Comparison of ENCODE assay signal across 14 cellular contexts in genomic region chr20:62911701-62912280, GRCh38. TPM values are rescaled to one million over a fixed set of nuclear protein-coding genes. Genes with fewer than 3 reads are reported as not detected.
DNase-seq lines count a peak whose midpoint lies in the region; ATAC-seq and TF ChIP-seq lines count a peak whose summit lies in the region.
"Had no signal": no experiment of that assay in that cellular context is flagged by ENCODE, and none has a peak within 500 bp of the region (broad histone marks: within the 10 kb centered on the region; RNA-seq: fewer than 3 reads in every experiment).

No MANE protein-coding gene starts in this region.

- POLR2A ChIA-PET in naive thymus-derived CD4-positive, alpha-beta T cell (lab: Charles Lee) = interaction anchor here (0.7 to 5.0 kb wide), 4 partner anchors 9 to 26 kb away, joined by 3 to 25 read pairs (median 6); partner anchors contain the start of genes DIDO1 and GID8

- DNase-seq in stimulated activated naive CD8-positive, alpha-beta T cell treated with anti-CD3 and anti-CD28 coated beads, Interleukin-15, amount 100 ng/mL, for 72 hours = no peak
- DNase-seq in RWPE2 (ENCODE audit: low spot score) (peak; percentile 74), mesenteric fat pad (ENCODE audit: low spot score) (no peak), middle frontal gyrus (ENCODE audit: extremely low spot score, low spot score) (no peak), KG1 (lab: John Stamatoyannopoulos, UW) (no peak)
- DNase-seq in naive thymus-derived CD4-positive, alpha-beta T cell = no peak
- DNase-seq: CD4-positive, CD25-positive, alpha-beta regulatory T cell; EL; NCI-H1092; NCI-H524 had no signal

- H3K4me1 ChIP-seq in RWPE2 (ENCODE audit: insufficient read depth, poor library complexity, severe bottlenecking) = peaks cover 4% of the 10 kb centered on the region
- H3K4me1 ChIP-seq in naive thymus-derived CD4-positive, alpha-beta T cell (ENCODE audit: control insufficient read depth in 2 of 2, insufficient read depth in 2 of 2, low read length in 2 of 2) = peaks cover 23 to 26% of the 10 kb centered on the region in 2 donors

- CTCF ChIA-PET in naive thymus-derived CD4-positive, alpha-beta T cell (lab: Charles Lee) = interaction anchor here (13.0 kb wide), 1 partner anchor 11 kb away, joined by 102 read pairs; no protein-coding TSS in a partner anchor

- no peak for ATAC-seq in stimulated activated naive CD8-positive, alpha-beta T cell treated with anti-CD3 and anti-CD28 coated beads, Interleukin-15, amount 100 ng/mL, for 72 hours
- no peak for ATAC-seq in RWPE2 (ENCODE audit: low read depth)
- ATAC-seq in naive thymus-derived CD4-positive, alpha-beta T cell = no peak
- ATAC-seq: Right ventricle myocardium inferior had no signal

- H3K27me3 ChIP-seq in RWPE2 (ENCODE audit: insufficient read depth, poor library complexity, severe bottlenecking) = no peaks in the 10 kb centered on the region
- no peaks in the 10 kb centered on the region for H3K27me3 ChIP-seq in naive thymus-derived CD4-positive, alpha-beta T cell (ENCODE audit: control insufficient read depth in 2 of 2, insufficient read depth in 2 of 2, low read length in 2 of 2)

- peaks cover 69% of the 10 kb centered on the region for H3K36me3 Mint-ChIP-seq in stimulated activated naive CD8-positive, alpha-beta T cell treated with anti-CD3 and anti-CD28 coated beads, Interleukin-15, Interleukin-2, amounts not matched to agents 100 ng/mL and 50 ng/mL, for 24 hours (ENCODE audit: low read depth)
- H3K36me3 Mint-ChIP-seq in naive thymus-derived CD4-positive, alpha-beta T cell = peaks cover 10 to 47% (median 21%) of the 10 kb centered on the region in 5 donors

- H3K4me1 Mint-ChIP-seq in stimulated activated naive CD8-positive, alpha-beta T cell treated with anti-CD3 and anti-CD28 coated beads, Interleukin-15, Interleukin-2, amounts not matched to agents 100 ng/mL and 50 ng/mL, for 24 hours (ENCODE audit: low read depth) = peaks cover 45% of the 10 kb centered on the region
- H3K4me1 Mint-ChIP-seq in stimulated activated naive CD8-positive, alpha-beta T cell treated with anti-CD3 and anti-CD28 coated beads, Interleukin-15, amount 100 ng/mL, for 72 hours = peaks cover 64% of the 10 kb centered on the region
- H3K4me1 Mint-ChIP-seq in naive thymus-derived CD4-positive, alpha-beta T cell = peaks cover 31 to 82% (median 63%) of the 10 kb centered on the region in 7 donors

- no peak overlapping the region for H3K27ac ChIP-seq in RWPE2 (ENCODE audit: poor library complexity, severe bottlenecking)
- H3K27ac ChIP-seq in naive thymus-derived CD4-positive, alpha-beta T cell (ENCODE audit: low read depth, low read length) = no peak overlapping the region

- peaks cover 97% of the 10 kb centered on the region for H3K36me3 ChIP-seq in RWPE2 (ENCODE audit: low read depth)
- H3K36me3 ChIP-seq in naive thymus-derived CD4-positive, alpha-beta T cell (ENCODE audit: control insufficient read depth in 2 of 3, insufficient read depth in 3 of 3, low read length in 3 of 3) = peaks cover 29 to 66% (median 39%) of the 10 kb centered on the region in 3 experiments

- no peak overlapping the region for H3K4me3 Mint-ChIP-seq in stimulated activated naive CD8-positive, alpha-beta T cell treated with anti-CD3 and anti-CD28 coated beads, Interleukin-15, Interleukin-2, amounts not matched to agents 100 ng/mL and 50 ng/mL, for 24 hours
- no peak overlapping the region for H3K4me3 Mint-ChIP-seq in stimulated activated naive CD8-positive, alpha-beta T cell treated with anti-CD3 and anti-CD28 coated beads, Interleukin-15, amount 100 ng/mL, for 72 hours
- no peak overlapping the region for H3K4me3 Mint-ChIP-seq in naive thymus-derived CD4-positive, alpha-beta T cell
- H3K4me3 Mint-ChIP-seq: B cell; CD4-positive, CD25-positive, alpha-beta regulatory T cell had no signal

- intact Hi-C loops in naive thymus-derived CD4-positive, alpha-beta T cell (cut with micrococcal nuclease) = no loop called here

- no peaks in the 10 kb centered on the region for H3K9me3 Mint-ChIP-seq in stimulated activated naive CD8-positive, alpha-beta T cell treated with anti-CD3 and anti-CD28 coated beads, Interleukin-15, Interleukin-2, amounts not matched to agents 100 ng/mL and 50 ng/mL, for 24 hours
- H3K9me3 Mint-ChIP-seq in stimulated activated naive CD8-positive, alpha-beta T cell treated with anti-CD3 and anti-CD28 coated beads, Interleukin-15, amount 100 ng/mL, for 72 hours = no peaks in the 10 kb centered on the region
- no peaks in the 10 kb centered on the region for H3K9me3 Mint-ChIP-seq in naive thymus-derived CD4-positive, alpha-beta T cell
- H3K9me3 Mint-ChIP-seq: CD4-positive, CD25-positive, alpha-beta regulatory T cell had no signal

- TF ChIP-seq CTCF in RWPE2 (IDR thresholded peaks at IDR 0.05; ENCODE audit: poor library complexity, severe bottlenecking) = no peak

- H3K27me3 Mint-ChIP-seq in stimulated activated naive CD8-positive, alpha-beta T cell treated with anti-CD3 and anti-CD28 coated beads, Interleukin-15, Interleukin-2, amounts not matched to agents 100 ng/mL and 50 ng/mL, for 24 hours = no peaks in the 10 kb centered on the region
- no peaks in the 10 kb centered on the region for H3K27me3 Mint-ChIP-seq in stimulated activated naive CD8-positive, alpha-beta T cell treated with anti-CD3 and anti-CD28 coated beads, Interleukin-15, amount 100 ng/mL, for 72 hours
- H3K27me3 Mint-ChIP-seq in naive thymus-derived CD4-positive, alpha-beta T cell = no peaks in the 10 kb centered on the region
- H3K27me3 Mint-ChIP-seq: B cell; CD4-positive, CD25-positive, alpha-beta regulatory T cell had no signal

- H3K4me3 ChIP-seq in RWPE2 (ENCODE audit: severe bottlenecking) = no peak overlapping the region
- no peak overlapping the region for H3K4me3 ChIP-seq in naive thymus-derived CD4-positive, alpha-beta T cell (ENCODE audit: low read length)

- H3K9me3 ChIP-seq in RWPE2 (ENCODE audit: severe bottlenecking) = no peaks in the 10 kb centered on the region
- H3K9me3 ChIP-seq in naive thymus-derived CD4-positive, alpha-beta T cell (ENCODE audit: control insufficient read depth in 2 of 3, low read length in 3 of 3) = no peaks in the 10 kb centered on the region

- H3K27ac Mint-ChIP-seq in stimulated activated naive CD8-positive, alpha-beta T cell treated with anti-CD3 and anti-CD28 coated beads, Interleukin-15, Interleukin-2, amounts not matched to agents 100 ng/mL and 50 ng/mL, for 24 hours = peak overlapping the region; percentile 63
- H3K27ac Mint-ChIP-seq in stimulated activated naive CD8-positive, alpha-beta T cell treated with anti-CD3 and anti-CD28 coated beads, Interleukin-15, amount 100 ng/mL, for 72 hours = peak overlapping the region in 1 of 2 donors; percentile 71
- H3K27ac Mint-ChIP-seq in naive thymus-derived CD4-positive, alpha-beta T cell = peak overlapping the region in 5 of 9 donors; percentile 17 to 67 (median 38)
- H3K27ac Mint-ChIP-seq: B cell; CD4-positive, CD25-positive, alpha-beta regulatory T cell had no signal

RNA-seq across cellular contexts. Expression of gene DIDO1, which starts 14.5 kb away (rescaled TPM):
- total RNA-seq in naive thymus-derived CD4-positive, alpha-beta T cell = 100 to 1,000 TPM in 2 of 5 experiments, 10 to 100 TPM in 3; 66.1 to 139 (median 77.4) TPM
- polyA plus RNA-seq in naive thymus-derived CD4-positive, alpha-beta T cell = 10 to 100 TPM; 36.6 to 58.4 TPM
- total RNA-seq in mesenteric fat pad = 39.0 TPM

RNA-seq across cellular contexts. Expression of gene GID8, which starts 26.2 kb away (rescaled TPM):
- total RNA-seq in naive thymus-derived CD4-positive, alpha-beta T cell = 10 to 100 TPM; 32.1 to 48.0 (median 40.7) TPM
- 10 to 100 TPM; 19.6 to 22.9 TPM for polyA plus RNA-seq in naive thymus-derived CD4-positive, alpha-beta T cell
- 22.6 TPM for total RNA-seq in mesenteric fat pad

RNA-seq across cellular contexts. Expression of gene SLC17A9, which starts 40.7 kb away (rescaled TPM):
- total RNA-seq in naive thymus-derived CD4-positive, alpha-beta T cell = 10 to 100 TPM in 1 of 5 experiments, 1 to 10 TPM in 4; 3.4 to 12.6 (median 5.6) TPM
- polyA plus RNA-seq in naive thymus-derived CD4-positive, alpha-beta T cell = under 1 TPM; 0.44 to 0.63 TPM
- 12.7 TPM for total RNA-seq in mesenteric fat pad
- total RNA-seq: H4 had no signal

RNA-seq across cellular contexts. Expression of gene TCFL5, which starts 50.2 kb away (rescaled TPM):
- total RNA-seq in naive thymus-derived CD4-positive, alpha-beta T cell = 10 to 100 TPM in 2 of 5 experiments, 1 to 10 TPM in 3; 3.7 to 10.8 (median 7.5) TPM
- polyA plus RNA-seq in naive thymus-derived CD4-positive, alpha-beta T cell = 1 to 10 TPM in 1 of 2 donors, under 1 TPM in 1; 0.91 to 1.9 TPM
- 10.1 TPM for total RNA-seq in mesenteric fat pad
